Comparison of ENCODE assay signal across 28 cellular contexts in genomic region chr11:120318906-120319305, GRCh38.
"Had no signal": no experiment of that assay in that cellular context is flagged by ENCODE, and none has a peak within 500 bp of the region (broad histone marks: within the 10 kb centered on the region; RNA-seq: fewer than 3 reads in every experiment).

No MANE protein-coding gene starts in this region.

- H3K4me3 Mint-ChIP-seq: activated CD4-positive, alpha-beta T cell treated with anti-CD3 and anti-CD28 coated beads, Interleukin-2, amount 10 ng/mL, durations not matched to agents 24 days and 14 days; activated CD8-positive, alpha-beta T cell treated with anti-CD3 and anti-CD28 coated beads, Interleukin-2, amount 10 ng/mL, durations not matched to agents 7 days and 5 days; activated naive CD4-positive, alpha-beta T cell treated with anti-CD3 and anti-CD28 coated beads, Interleukin-2, amount 10 ng/mL, durations not matched to agents 7 days and 5 days; activated naive CD8-positive, alpha-beta T cell; activated naive CD8-positive, alpha-beta T cell treated with anti-CD3 and anti-CD28 coated beads, Interleukin-2, amount 50 U/mL, for 24 hours had no signal

- H3K27ac Mint-ChIP-seq: activated CD4-positive, alpha-beta T cell treated with anti-CD3 and anti-CD28 coated beads, Interleukin-2, amount 10 ng/mL, durations not matched to agents 24 days and 14 days; activated CD8-positive, alpha-beta T cell treated with anti-CD3 and anti-CD28 coated beads, Interleukin-2, amount 10 ng/mL, durations not matched to agents 7 days and 5 days; activated naive CD4-positive, alpha-beta T cell treated with anti-CD3 and anti-CD28 coated beads, Interleukin-2, amount 10 ng/mL, durations not matched to agents 7 days and 5 days; activated naive CD8-positive, alpha-beta T cell; activated naive CD8-positive, alpha-beta T cell treated with anti-CD3 and anti-CD28 coated beads, Interleukin-2, amount 50 U/mL, for 24 hours had no signal

- H3K9me3 Mint-ChIP-seq: activated CD4-positive, alpha-beta T cell treated with anti-CD3 and anti-CD28 coated beads, Interleukin-2, amount 10 ng/mL, durations not matched to agents 24 days and 14 days; activated naive CD4-positive, alpha-beta T cell treated with anti-CD3 and anti-CD28 coated beads, Interleukin-2, amount 10 ng/mL, durations not matched to agents 7 days and 5 days; activated naive CD8-positive, alpha-beta T cell treated with anti-CD3 and anti-CD28 coated beads, Interleukin-2, amount 50 U/mL, for 24 hours had no signal

- ATAC-seq: activated CD8-positive, alpha-beta T cell treated with anti-CD3 and anti-CD28 coated beads, Interleukin-2, amount 10 ng/mL, durations not matched to agents 7 days and 5 days; activated naive CD8-positive, alpha-beta T cell treated with anti-CD3 and anti-CD28 coated beads, Interleukin-2, amount 50 U/mL, for 24 hours; Panc1 had no signal

- H3K36me3 Mint-ChIP-seq: activated naive CD4-positive, alpha-beta T cell treated with anti-CD3 and anti-CD28 coated beads, Interleukin-2, amount 10 ng/mL, durations not matched to agents 7 days and 5 days; activated naive CD8-positive, alpha-beta T cell had no signal

- DNase-seq: activated CD4-positive, alpha-beta T cell treated with anti-CD3 and anti-CD28 coated beads, Interleukin-2, amount 10 ng/mL, durations not matched to agents 24 days and 14 days; activated CD4-positive, alpha-beta T cell treated with anti-CD3 and anti-CD28 coated beads, Interleukin-2, amount 50 U/mL, for 4 hours; activated CD8-positive, alpha-beta memory T cell treated with anti-CD3 and anti-CD28 coated beads, Interleukin-2, amount 50 U/mL, for 4 hours; activated CD8-positive, alpha-beta T cell treated with anti-CD3 and anti-CD28 coated beads, Interleukin-2, amount 10 ng/mL, durations not matched to agents 7 days and 5 days; activated effector memory CD4-positive, alpha-beta T cell treated with Interleukin-2 at 50 U/mL for 16 hours; activated naive CD4-positive, alpha-beta T cell treated with anti-CD3 and anti-CD28 coated beads, Interleukin-2, amount 10 ng/mL, durations not matched to agents 7 days and 5 days; activated naive CD8-positive, alpha-beta T cell treated with anti-CD3 and anti-CD28 coated beads, Interleukin-2, amount 50 U/mL, for 24 hours; activated T-cell treated with anti-CD3 and anti-CD28 coated beads, Interleukin-2, amount 50 U/mL, for 48 hours; amniotic stem cell; aorta; brain microvascular endothelial cell; central memory CD4-positive, alpha-beta T cell; NCI-H1092 treated with DMSO at 0.1 percent for 48 hours; NCI-H1436; NCI-H1694; NCI-H1930; NCI-H2081 treated with DMSO at 0.1 percent for 48 hours; NCI-H2171 treated with DMSO at 0.1 percent for 48 hours; NCI-H2227 treated with DMSO at 0.1 percent for 48 hours; NCI-H446; NCI-H510A treated with DMSO at 0.1 percent for 48 hours; NCI-H526 treated with DMSO at 0.1 percent for 48 hours; NCI-H774; SHP77; SJCRH30; T1000 had no signal

- H3K4me1 Mint-ChIP-seq: activated CD4-positive, alpha-beta T cell treated with anti-CD3 and anti-CD28 coated beads, Interleukin-2, amount 10 ng/mL, durations not matched to agents 24 days and 14 days; activated naive CD4-positive, alpha-beta T cell treated with anti-CD3 and anti-CD28 coated beads, Interleukin-2, amount 10 ng/mL, durations not matched to agents 7 days and 5 days; activated naive CD8-positive, alpha-beta T cell treated with anti-CD3 and anti-CD28 coated beads, Interleukin-2, amount 50 U/mL, for 24 hours had no signal
